Comparison of ENCODE assay signal across 1 cellular context in genomic region chrX:24241822-24242648, GRCh38.
TF ChIP-seq lines count a peak whose summit lies in the region.

No MANE protein-coding gene starts in this region.

TF ChIP-seq in HEK293, 187 proteins besides CTCF, POLR2A, EP300 and RAD21 (continued from another document):
- no peak for TF ChIP-seq ZNF302 (tag by site-specific recombination; IDR thresholded peaks at IDR 0.05; ENCODE audit: low read depth)
- TF ChIP-seq ZNF169 (tag by site-specific recombination; IDR thresholded peaks at IDR 0.05): no peak
- TF ChIP-seq ZNF473 (tag by site-specific recombination; IDR thresholded peaks at IDR 0.05): no peak
- no peak for TF ChIP-seq ZNF837 (tag by site-specific recombination; IDR thresholded peaks at IDR 0.05)
- TF ChIP-seq ZNF600 (tag by site-specific recombination; IDR thresholded peaks at IDR 0.05): peak; percentile 14; the same call in 1 of the 2 replicates
- 0 out of 2 replicates have a peak, but pooled peaks have one; percentile 26 for TF ChIP-seq ZXDB (tag by site-specific recombination; IDR thresholded peaks at IDR 0.05)
- TF ChIP-seq, protein P1, sequence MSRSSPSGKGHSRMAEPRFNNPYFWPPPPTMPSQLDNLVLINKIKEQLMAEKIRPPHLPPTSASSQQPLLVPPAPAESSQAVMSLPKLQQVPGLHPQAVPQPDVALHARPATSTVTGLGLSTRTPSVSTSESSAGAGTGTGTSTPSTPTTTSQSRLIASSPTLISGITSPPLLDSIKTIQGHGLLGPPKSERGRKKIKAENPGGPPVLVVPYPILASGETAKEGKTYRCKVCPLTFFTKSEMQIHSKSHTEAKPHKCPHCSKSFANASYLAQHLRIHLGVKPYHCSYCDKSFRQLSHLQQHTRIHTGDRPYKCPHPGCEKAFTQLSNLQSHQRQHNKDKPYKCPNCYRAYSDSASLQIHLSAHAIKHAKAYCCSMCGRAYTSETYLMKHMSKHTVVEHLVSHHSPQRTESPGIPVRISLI (tag by site-specific recombination; IDR thresholded peaks at IDR 0.05): peak; percentile 92; the same call in 1 of the 2 replicates
- TF ChIP-seq, protein P2, sequence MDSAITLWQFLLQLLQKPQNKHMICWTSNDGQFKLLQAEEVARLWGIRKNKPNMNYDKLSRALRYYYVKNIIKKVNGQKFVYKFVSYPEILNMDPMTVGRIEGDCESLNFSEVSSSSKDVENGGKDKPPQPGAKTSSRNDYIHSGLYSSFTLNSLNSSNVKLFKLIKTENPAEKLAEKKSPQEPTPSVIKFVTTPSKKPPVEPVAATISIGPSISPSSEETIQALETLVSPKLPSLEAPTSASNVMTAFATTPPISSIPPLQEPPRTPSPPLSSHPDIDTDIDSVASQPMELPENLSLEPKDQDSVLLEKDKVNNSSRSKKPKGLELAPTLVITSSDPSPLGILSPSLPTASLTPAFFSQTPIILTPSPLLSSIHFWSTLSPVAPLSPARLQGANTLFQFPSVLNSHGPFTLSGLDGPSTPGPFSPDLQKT (IDR thresholded peaks at IDR 0.05; ENCODE audit: borderline replicate concordance, low read depth, low read length): no peak
- TF ChIP-seq ZNF549 (tag by site-specific recombination; IDR thresholded peaks at IDR 0.05): no peak
- TF ChIP-seq ZNF530 (tag by site-specific recombination; IDR thresholded peaks at IDR 0.05; ENCODE audit: low read depth): no peak
- peak; percentile 49 for TF ChIP-seq IKZF3 (tag by site-specific recombination; IDR thresholded peaks at IDR 0.05)
- 0 out of 2 replicates have a peak, but pooled peaks have one; percentile 41 for TF ChIP-seq ZNF561 (tag by site-specific recombination; IDR thresholded peaks at IDR 0.05; ENCODE audit: borderline replicate concordance)
- no peak for TF ChIP-seq ZNF37A (tag by site-specific recombination; IDR thresholded peaks at IDR 0.05)
- TF ChIP-seq SALL2 (tag by site-specific recombination; IDR thresholded peaks at IDR 0.05; ENCODE audit: borderline replicate concordance): no peak
- TF ChIP-seq HOXC10 (CRISPR knock-in tag; IDR thresholded peaks at IDR 0.05): no peak
- TF ChIP-seq ZNF776 (tag by site-specific recombination; IDR thresholded peaks at IDR 0.05; ENCODE audit: borderline replicate concordance): no peak
- TF ChIP-seq ZNF423 (tag by site-specific recombination; IDR thresholded peaks at IDR 0.05): peak; percentile 58
- 0 out of 2 replicates have a peak, but pooled peaks have one; percentile 7 for TF ChIP-seq PRDM6 (tag by site-specific recombination; IDR thresholded peaks at IDR 0.05)
